Comparison of ENCODE assay signal across 8 cellular contexts in genomic region chr19:55598719-55599467, GRCh38. TPM values are rescaled to one million over a fixed set of nuclear protein-coding genes. Genes with fewer than 3 reads are reported as not detected.
A peak's percentile ranks its signal among the peaks of the same experiment; 100 is the strongest.
DNase-seq lines count a peak whose midpoint lies in the region; ATAC-seq and TF ChIP-seq lines count a peak whose summit lies in the region.

No MANE protein-coding gene starts in this region.

- H3K9me3 ChIP-seq in BLaER1: peaks cover 14% of the 10 kb centered on the region; the same call in 1 of the 2 replicates

- peaks cover 23% of the 10 kb centered on the region for H3K4me1 ChIP-seq in BLaER1

- H3K4me3 ChIP-seq in BLaER1 (peak overlapping the region; percentile 72), lower leg skin (ENCODE audit: low read depth, poor library complexity, severe bottlenecking) (peak overlapping the region; percentile 35)

- peak overlapping the region; percentile 94 for H3K9ac ChIP-seq in BLaER1

- no peaks in the 10 kb centered on the region for H3K27me3 ChIP-seq in BLaER1

- no peak for TF ChIP-seq CTCF in lower leg skin (IDR thresholded peaks at IDR 0.05)

- peak overlapping the region; percentile 65 for H3K4me2 ChIP-seq in BLaER1

- DNase-seq in NCI-H69 (lab: John Stamatoyannopoulos, UW): peak; percentile 96
- peak; percentile 91 to 96 for DNase-seq in activated CD4-positive, alpha-beta T cell treated with anti-CD3 and anti-CD28 coated beads, Interleukin-2, amount 50 U/mL, for 24 hours (ENCODE audit: low read depth in 1 of 2, low spot score in 1 of 2)
- peak; percentile 98 for DNase-seq in dermis blood vessel endothelial cell
- peak; percentile 91 to 98 for DNase-seq in lower leg skin (ENCODE audit: low spot score in 2 of 2)
- DNase-seq in stimulated activated CD4-positive, alpha-beta T cell treated with anti-CD3 and anti-CD28 coated beads, Interleukin-4, amount 100 ng/mL, for 4 hours: peak; percentile 87 to 89

- peak overlapping the region; percentile 97 for H3K27ac ChIP-seq in BLaER1

- no peaks in the 10 kb centered on the region for H4K20me1 ChIP-seq in BLaER1

- intact Hi-C loops in lower leg skin (cut with DNase I; ENCODE audit: low total_unique reads): no loop called here

- peaks cover 57% of the 10 kb centered on the region for H3K36me3 ChIP-seq in BLaER1

- TF ChIP-seq POLR2A in lower leg skin (IDR thresholded peaks at IDR 0.05): no peak

- WGBS in lower leg skin, 2 donors: 6 to 8% methylated on average over 23 to 25 of the region's 26 CpGs

- ATAC-seq in GM19328 (IDR thresholded peaks at IDR 0.05; ENCODE audit: unreplicated experiment) (peak; percentile 51), HG03520 (IDR thresholded peaks at IDR 0.05; ENCODE audit: unreplicated experiment) (peak; percentile 45)

RNA-seq across cellular contexts. Expression of gene FIZ1, which starts 0.4 kb away (rescaled TPM):
- total RNA-seq in dermis blood vessel endothelial cell: 3.9 and 4.9 TPM in 2 replicates
- total RNA-seq in lower leg skin: 10 to 100 TPM in 1 of 4 donors, 1 to 10 TPM in 3; 5.9 to 14.3 (median 7.7) TPM

RNA-seq across cellular contexts. Expression of gene ZNF524, which starts 1.2 kb away (rescaled TPM):
- total RNA-seq in dermis blood vessel endothelial cell: 12.3 and 14.8 TPM in 2 replicates
- total RNA-seq in lower leg skin: 10 to 100 TPM; 58.4 to 88.3 (median 78.3) TPM

RNA-seq across cellular contexts. Expression of gene ZNF865, which starts 6.6 kb away (rescaled TPM):
- total RNA-seq in dermis blood vessel endothelial cell (1.4 and 2.6 TPM in 2 replicates), lower leg skin (10 to 100 TPM in 3 of 4 donors, 1 to 10 TPM in 1; 8.1 to 17.8 (median 12.3) TPM)

RNA-seq across cellular contexts. Expression of gene ZNF579, which starts 18.2 kb away (rescaled TPM):
- total RNA-seq in dermis blood vessel endothelial cell (3.2 and 6.7 TPM in 2 replicates), lower leg skin (1 to 10 TPM; 4.2 to 5.1 (median 4.6) TPM)

RNA-seq across cellular contexts. Expression of gene ZNF784, which starts 25.5 kb away (rescaled TPM):
- 3.9 and 5.3 TPM in 2 replicates for total RNA-seq in dermis blood vessel endothelial cell
- total RNA-seq in lower leg skin: 10 to 100 TPM in 2 of 4 donors, 1 to 10 TPM in 2; 5.7 to 10.3 (median 8.3) TPM

Comparison
In these comparisons a context has a peak if more than half of its experiments do, and no peak if none do; other contexts are left out.
1. Peak in every context shown above with its lines: DNase-seq, ATAC-seq, H3K4me3 ChIP-seq and H3K27ac ChIP-seq.